2 cellular contexts compared by ENCODE assay signal in genomic region chr1:15029036-15029435, GRCh38.
TF ChIP-seq lines count a peak whose summit lies in the region.

No MANE protein-coding gene starts in this region.

TF ChIP-seq in IMR-90, 13 proteins besides CTCF, POLR2A, EP300 and RAD21:
- no peak for TF ChIP-seq SMC3 (IDR thresholded peaks at IDR 0.05; ENCODE audit: low read depth, low read length)

TF ChIP-seq in H1, 55 proteins besides CTCF, POLR2A, EP300 and RAD21:
- TF ChIP-seq BCL11A (IDR thresholded peaks at IDR 0.05; ENCODE audit: low read depth in 2 of 2, low read length in 2 of 2), result no peak
- TF ChIP-seq CBX8 (IDR thresholded peaks at IDR 0.05; ENCODE audit: borderline replicate concordance, low read depth, low read length), result no peak
- TF ChIP-seq, protein P1, sequence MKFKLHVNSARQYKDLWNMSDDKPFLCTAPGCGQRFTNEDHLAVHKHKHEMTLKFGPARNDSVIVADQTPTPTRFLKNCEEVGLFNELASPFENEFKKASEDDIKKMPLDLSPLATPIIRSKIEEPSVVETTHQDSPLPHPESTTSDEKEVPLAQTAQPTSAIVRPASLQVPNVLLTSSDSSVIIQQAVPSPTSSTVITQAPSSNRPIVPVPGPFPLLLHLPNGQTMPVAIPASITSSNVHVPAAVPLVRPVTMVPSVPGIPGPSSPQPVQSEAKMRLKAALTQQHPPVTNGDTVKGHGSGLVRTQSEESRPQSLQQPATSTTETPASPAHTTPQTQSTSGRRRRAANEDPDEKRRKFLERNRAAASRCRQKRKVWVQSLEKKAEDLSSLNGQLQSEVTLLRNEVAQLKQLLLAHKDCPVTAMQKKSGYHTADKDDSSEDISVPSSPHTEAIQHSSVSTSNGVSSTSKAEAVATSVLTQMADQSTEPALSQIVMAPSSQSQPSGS (IDR thresholded peaks at IDR 0.05; ENCODE audit: low read length), result no peak
- TF ChIP-seq MAFK (IDR thresholded peaks at IDR 0.05; ENCODE audit: low read depth, low read length), result no peak
- no peak for TF ChIP-seq HDAC2 (IDR thresholded peaks at IDR 0.05; ENCODE audit: borderline replicate concordance in 1 of 2, low read depth in 2 of 2, low read length in 2 of 2)
- no peak for TF ChIP-seq SIRT6 (IDR thresholded peaks at IDR 0.05; ENCODE audit: low read length)
